Comparison of ENCODE assay signal across 2 cellular contexts in genomic region chr16:19067349-19068236, GRCh38.
TF ChIP-seq lines count a peak whose summit lies in the region.

TSS of gene COQ7 (plus strand) at chr16:19067614. CDS start at chr16:19067665, 51 bp downstream.

TF ChIP-seq in IMR-90, 13 proteins besides CTCF, POLR2A, EP300 and RAD21 (continued from another document):
- TF ChIP-seq USF2 (IDR thresholded peaks at IDR 0.05; ENCODE audit: low read depth, low read length) (peak; percentile 74), FOS (IDR thresholded peaks at IDR 0.05; ENCODE audit: low read depth, low read length) (no peak; the same call in 1 of the 2 replicates), SMC3 (IDR thresholded peaks at IDR 0.05; ENCODE audit: low read depth, low read length) (no peak), MXI1 (IDR thresholded peaks at IDR 0.05; ENCODE audit: borderline replicate concordance, low read depth, low read length) (peak; percentile 81; the same call in 1 of the 2 replicates), ELK1 (IDR thresholded peaks at IDR 0.05; ENCODE audit: borderline replicate concordance, low read depth, low read length) (no peak), MAZ (IDR thresholded peaks at IDR 0.05; ENCODE audit: borderline replicate concordance, low read depth, low read length) (peak; percentile 80; the same call in 1 of the 2 replicates), CEBPB (IDR thresholded peaks at IDR 0.05; ENCODE audit: low read depth, low read length) (peak; percentile 98), NFE2L2 (IDR thresholded peaks at IDR 0.05; ENCODE audit: low read depth, low read length) (no peak), CHD1 (IDR thresholded peaks at IDR 0.05; ENCODE audit: low read depth, low read length) (no peak), BHLHE40 (IDR thresholded peaks at IDR 0.05; ENCODE audit: low read depth, low read length) (peak; percentile 15; the same call in 1 of the 2 replicates), MAFK (IDR thresholded peaks at IDR 0.05; ENCODE audit: low read depth, low read length) (peak; percentile 21; the same call in 1 of the 2 replicates)
TF ChIP-seq in IMR-90: peak in this region for 7.

TF ChIP-seq in endothelial cell of umbilical vein, 7 proteins besides CTCF, POLR2A, EP300 and RAD21 (continued from another document):
- TF ChIP-seq POLR2AphosphoS5 (IDR thresholded peaks at IDR 0.05; ENCODE audit: insufficient read depth, low read depth, low read length) (peak; percentile 10), MYC (IDR thresholded peaks at IDR 0.05; ENCODE audit: low read depth, low read length) (peak; percentile 28)
